Comparison of ENCODE assay signal across 8 cellular contexts in genomic region chr15:85792872-85793621, GRCh38. TPM values are rescaled to one million over a fixed set of nuclear protein-coding genes. Genes with fewer than 3 reads are reported as not detected.
DNase-seq lines count a peak whose midpoint lies in the region; ATAC-seq and TF ChIP-seq lines count a peak whose summit lies in the region.

No MANE protein-coding gene starts in this region.

- intact Hi-C loops in HCT116 (cut with micrococcal nuclease) = no loop called here

- H3K9me3 Mint-ChIP-seq in activated CD8-positive, alpha-beta T cell treated with anti-CD3 and anti-CD28 coated beads, Interleukin-2, amount 10 ng/mL, durations not matched to agents 7 days and 5 days (ENCODE audit: insufficient read depth) = no peaks in the 10 kb centered on the region

- H3K4me3 Mint-ChIP-seq in activated CD8-positive, alpha-beta T cell treated with anti-CD3 and anti-CD28 coated beads, Interleukin-2, amount 10 ng/mL, durations not matched to agents 7 days and 5 days = peak overlapping the region; percentile 86

- no peak for DNase-seq in HCT116 (ENCODE audit: low read depth, low spot score)
- no peak for DNase-seq in activated CD8-positive, alpha-beta T cell treated with anti-CD3 and anti-CD28 coated beads, Interleukin-2, amount 10 ng/mL, durations not matched to agents 7 days and 5 days
- DNase-seq in iPS DF 6.9 (ENCODE audit: low read depth, low spot score) = no peak
- DNase-seq in stimulated activated CD4-positive, alpha-beta T cell treated with anti-CD3 and anti-CD28 coated beads, Interleukin-4, amount 100 ng/mL, for 48 hours (ENCODE audit: low read depth in 2 of 2) = peak; percentile 20 to 24
- no peak for DNase-seq in NK-92 (lab: John Stamatoyannopoulos, UW; ENCODE audit: unreplicated experiment)
- no peak for DNase-seq in cerebellar nuclear complex (lab: John Stamatoyannopoulos, UW)

- RAD21 ChIA-PET in HCT116 (lab: Charles Lee; ENCODE audit: low non-redundant PET in 1 of 2, low total read pairs in 2 of 2, uncharacterized antibody in 2 of 2, unreplicated experiment in 2 of 2) = no interaction called here

- peak overlapping the region; percentile 79; the same call in 1 of the 2 replicates for H3K9ac ChIP-seq in HCT116 (ENCODE audit: low read length)

- TF ChIP-seq CTCF in HCT116 (IDR thresholded peaks at IDR 0.05 in 2 of 3, conservative IDR thresholded peaks at IDR 0.05 in 1 of 3; ENCODE audit: borderline replicate concordance in 1 of 3, insufficient read depth in 1 of 3, low read depth in 2 of 3, low read length in 2 of 3) = no peak

- no peak overlapping the region for H3K27ac Mint-ChIP-seq in activated CD8-positive, alpha-beta T cell treated with anti-CD3 and anti-CD28 coated beads, Interleukin-2, amount 10 ng/mL, durations not matched to agents 7 days and 5 days

- peak overlapping the region; percentile 94 for H3K4me2 ChIP-seq in HCT116 (ENCODE audit: low read length)

- H3K9me2 ChIP-seq in HCT116 (ENCODE audit: insufficient read depth) = no peaks in the 10 kb centered on the region

- WGBS in iPS DF 6.9 (ENCODE audit: insufficient coverage, insufficient read length) = 100% methylated on average over 1 of the region's 14 CpGs

- H3K27me3 ChIP-seq in HCT116 (ENCODE audit: insufficient read depth, low read length) = no peaks in the 10 kb centered on the region
- no peaks in the 10 kb centered on the region for H3K27me3 ChIP-seq in iPS DF 6.9 (ENCODE audit: control insufficient read depth, insufficient read depth, low read length)

- H3K36me3 ChIP-seq in HCT116 (ENCODE audit: control insufficient read depth in 1 of 2, insufficient read depth in 2 of 2, low read length in 2 of 2) (no peaks in the 10 kb centered on the region), iPS DF 6.9 (ENCODE audit: control insufficient read depth, insufficient read depth, low read length) (no peaks in the 10 kb centered on the region)

- peaks cover 42% of the 10 kb centered on the region for H3K4me1 Mint-ChIP-seq in activated CD8-positive, alpha-beta T cell treated with anti-CD3 and anti-CD28 coated beads, Interleukin-2, amount 10 ng/mL, durations not matched to agents 7 days and 5 days (ENCODE audit: low read depth)

- H3K27ac ChIP-seq in HCT116 (ENCODE audit: low read depth, low read length) (no peak overlapping the region), iPS DF 6.9 (ENCODE audit: low read length) (no peak overlapping the region)

- peak overlapping the region; percentile 69 to 85 for H3K4me3 ChIP-seq in HCT116 (replicated peaks in 1 of 2; ENCODE audit: low read depth in 1 of 2, low read length in 2 of 2)
- peak overlapping the region; percentile 90; the same call in 1 of the 2 replicates for H3K4me3 ChIP-seq in iPS DF 6.9 (ENCODE audit: low read length)

- peaks cover 3% of the 10 kb centered on the region for H3K36me3 Mint-ChIP-seq in activated CD8-positive, alpha-beta T cell treated with anti-CD3 and anti-CD28 coated beads, Interleukin-2, amount 10 ng/mL, durations not matched to agents 7 days and 5 days (ENCODE audit: low read depth)

- peaks cover 31 to 44% of the 10 kb centered on the region in 2 experiments for H3K4me1 ChIP-seq in HCT116 (ENCODE audit: control insufficient read depth in 1 of 2, insufficient read depth in 2 of 2, low read length in 2 of 2)
- peaks cover 3% of the 10 kb centered on the region for H3K4me1 ChIP-seq in iPS DF 6.9 (ENCODE audit: control insufficient read depth, insufficient read depth, low read length)

- TF ChIP-seq POLR2A in HCT116 (IDR thresholded peaks at IDR 0.05; ENCODE audit: borderline replicate concordance, extremely low read depth, insufficient read depth, insufficient read length) = no peak

- ATAC-seq in HCT116 (no peak), HG02970 (IDR thresholded peaks at IDR 0.05; ENCODE audit: low FRiP score, unreplicated experiment) (no peak), HG02610 (IDR thresholded peaks at IDR 0.05; ENCODE audit: unreplicated experiment) (no peak)
- no peak for ATAC-seq in activated CD8-positive, alpha-beta T cell treated with anti-CD3 and anti-CD28 coated beads, Interleukin-2, amount 10 ng/mL, durations not matched to agents 7 days and 5 days

- no peaks in the 10 kb centered on the region for H4K20me1 ChIP-seq in HCT116 (ENCODE audit: insufficient read depth)

- POLR2A ChIA-PET in HCT116 (lab: Charles Lee) = no interaction called here
- POLR2A ChIA-PET in activated CD8-positive, alpha-beta T cell treated with anti-CD3 and anti-CD28 coated beads, Interleukin-2, amount 10 ng/mL, durations not matched to agents 7 days and 5 days (lab: Charles Lee) = interaction anchor here (0.6 kb wide), 1 partner anchor 103 kb away, joined by 3 read pairs; no protein-coding TSS in a partner anchor

- no peak for TF ChIP-seq RAD21 in HCT116 (IDR thresholded peaks at IDR 0.05; ENCODE audit: low read depth)

- BruUV-seq in HCT116 (replicated peaks; lab: Mats Ljungman, UMichigan) = no TSS peak

- H3K9me3 ChIP-seq in HCT116 (ENCODE audit: control insufficient read depth in 1 of 2, insufficient read depth in 1 of 2, low read depth in 1 of 2, low read length in 2 of 2) (no peaks in the 10 kb centered on the region), iPS DF 6.9 (ENCODE audit: control insufficient read depth, insufficient read depth, low read length) (no peaks in the 10 kb centered on the region)

- peaks cover 3% of the 10 kb centered on the region for H3K27me3 Mint-ChIP-seq in activated CD8-positive, alpha-beta T cell treated with anti-CD3 and anti-CD28 coated beads, Interleukin-2, amount 10 ng/mL, durations not matched to agents 7 days and 5 days (ENCODE audit: low read depth)

- no peak overlapping the region for H2AFZ ChIP-seq in HCT116 (ENCODE audit: low read depth, low read length, poor library complexity, severe bottlenecking)

- CTCF ChIA-PET in HCT116 (lab: Charles Lee) = interaction anchor here (1.7 kb wide), 1 partner anchor 10 kb away, joined by 5 read pairs; no protein-coding TSS in a partner anchor
- CTCF ChIA-PET in activated CD8-positive, alpha-beta T cell treated with anti-CD3 and anti-CD28 coated beads, Interleukin-2, amount 10 ng/mL, durations not matched to agents 7 days and 5 days (lab: Charles Lee) = interaction anchor here (0.8 to 2.1 kb wide), 4 partner anchors 12 to 64 kb away, joined by 3 to 5 read pairs (median 3); no protein-coding TSS in a partner anchor

- peaks cover 27% of the 10 kb centered on the region for H3K79me2 ChIP-seq in HCT116 (ENCODE audit: insufficient read depth, low read length)

TF ChIP-seq in HCT116, 20 proteins besides CTCF, POLR2A, EP300 and RAD21:
- TF ChIP-seq TCF7L2 (IDR thresholded peaks at IDR 0.05; ENCODE audit: borderline replicate concordance, extremely low read depth, insufficient read depth, insufficient read length) (no peak), CEBPB (IDR thresholded peaks at IDR 0.05; ENCODE audit: low read depth) (no peak), EZH2 (IDR thresholded peaks at IDR 0.05) (no peak), ZFX (IDR thresholded peaks at IDR 0.05) (no peak), ATF3 (IDR thresholded peaks at IDR 0.05) (no peak), ZNF274 (IDR thresholded peaks at IDR 0.05; ENCODE audit: low read depth, low read length) (no peak), FOSL1 (IDR thresholded peaks at IDR 0.05; ENCODE audit: low read depth) (no peak), SIN3A (IDR thresholded peaks at IDR 0.05; ENCODE audit: low read depth) (no peak), SRF (IDR thresholded peaks at IDR 0.05; ENCODE audit: low read depth) (no peak), ELF1 (IDR thresholded peaks at IDR 0.05; ENCODE audit: borderline replicate concordance, low read depth) (no peak), SP1 (IDR thresholded peaks at IDR 0.05; ENCODE audit: low read depth) (no peak)

RNA-seq across cellular contexts. Expression of gene KLHL25, which starts 1.7 kb away (rescaled TPM):
- total RNA-seq in HCT116 (2021; ENCODE audit: unreplicated experiment) = 5.3 TPM
- polyA plus RNA-seq in HCT116 (2012) = 2.4 and 2.8 TPM in 2 replicates
- total RNA-seq in activated CD8-positive, alpha-beta T cell treated with anti-CD3 and anti-CD28 coated beads, Interleukin-2, amount 10 ng/mL, durations not matched to agents 7 days and 5 days = 1 to 10 TPM; 5.3 TPM

Comparison
In these comparisons a context has a peak if more than half of its experiments do, and no peak if none do; other contexts are left out.
1. DNase-seq: peak in stimulated activated CD4-positive, alpha-beta T cell treated with anti-CD3 and anti-CD28 coated beads, Interleukin-4, amount 100 ng/mL, for 48 hours (2 of 2); none in HCT116 (single experiment), activated CD8-positive, alpha-beta T cell treated with anti-CD3 and anti-CD28 coated beads, Interleukin-2, amount 10 ng/mL, durations not matched to agents 7 days and 5 days (single experiment), iPS DF 6.9 (single experiment), NK-92 (single experiment) and cerebellar nuclear complex (0 of 2).